ENCODE assay signal across 8 cellular contexts in genomic region chr2:241271641-241272297, GRCh38. TPM values are rescaled to one million over a fixed set of nuclear protein-coding genes. Genes with fewer than 3 reads are reported as not detected.
DNase-seq lines count a peak whose midpoint lies in the region; ATAC-seq and TF ChIP-seq lines count a peak whose summit lies in the region.

No MANE protein-coding gene starts in this region.

- H3K4me1 Mint-ChIP-seq in natural killer cell treated with Interleukin-12 subunit alpha and Interleukin-12 subunit beta and Interleukin-15 and Interleukin-18, amount 100 ng/mL, for 72 hours (ENCODE audit: low read depth in 2 of 2) = peaks cover 44 to 60% of the 10 kb centered on the region in 2 donors
- peaks cover 45 to 68% of the 10 kb centered on the region in 2 donors for H3K4me1 Mint-ChIP-seq in stimulated activated naive B cell treated with anti-CD40 and anti-IgM and Interleukin-4, amounts not matched to agents 10 μg/mL and 1 μg/mL and 100 μg/mL, for 72 hours

- no peaks in the 10 kb centered on the region for H3K27me3 Mint-ChIP-seq in natural killer cell treated with Interleukin-12 subunit alpha and Interleukin-12 subunit beta and Interleukin-15 and Interleukin-18, amount 100 ng/mL, for 72 hours
- no peaks in the 10 kb centered on the region for H3K27me3 Mint-ChIP-seq in stimulated activated naive B cell treated with anti-CD40 and anti-IgM and Interleukin-4, amounts not matched to agents 10 μg/mL and 1 μg/mL and 100 μg/mL, for 72 hours

- TF ChIP-seq POLR2A in GM18505 (IDR thresholded peaks at IDR 0.05; ENCODE audit: borderline replicate concordance, extremely low read depth, insufficient read depth, insufficient read length) = peak; percentile 38

- DNase-seq in RPMI8226 (peak; percentile 79), fibroblast of the conjunctiva (ENCODE audit: low read depth) (peak; percentile 49)
- DNase-seq in activated effector memory CD4-positive, alpha-beta T cell treated with anti-CD3 and anti-CD28 coated beads, Interleukin-2, amount 50 U/mL, for 16 hours = peak; percentile 86
- DNase-seq in natural killer cell treated with Interleukin-12 subunit alpha and Interleukin-12 subunit beta and Interleukin-15 and Interleukin-18, amount 100 ng/mL, for 72 hours (ENCODE audit: low spot score) = peak; percentile 70
- DNase-seq in stimulated activated naive B cell treated with anti-CD40 and anti-IgM and Interleukin-4, amounts not matched to agents 10 μg/mL and 1 μg/mL and 100 μg/mL, for 72 hours = peak; percentile 54

- peaks cover 9% of the 10 kb centered on the region for H3K36me3 Mint-ChIP-seq in natural killer cell treated with Interleukin-12 subunit alpha and Interleukin-12 subunit beta and Interleukin-15 and Interleukin-18, amount 100 ng/mL, for 72 hours
- peaks cover 33 to 63% of the 10 kb centered on the region in 2 donors for H3K36me3 Mint-ChIP-seq in stimulated activated naive B cell treated with anti-CD40 and anti-IgM and Interleukin-4, amounts not matched to agents 10 μg/mL and 1 μg/mL and 100 μg/mL, for 72 hours

- H3K4me3 Mint-ChIP-seq in natural killer cell treated with Interleukin-12 subunit alpha and Interleukin-12 subunit beta and Interleukin-15 and Interleukin-18, amount 100 ng/mL, for 72 hours = peak overlapping the region; percentile 92
- H3K4me3 Mint-ChIP-seq in stimulated activated naive B cell treated with anti-CD40 and anti-IgM and Interleukin-4, amounts not matched to agents 10 μg/mL and 1 μg/mL and 100 μg/mL, for 72 hours = peak overlapping the region; percentile 93 to 94

- H3K9me3 Mint-ChIP-seq in natural killer cell treated with Interleukin-12 subunit alpha and Interleukin-12 subunit beta and Interleukin-15 and Interleukin-18, amount 100 ng/mL, for 72 hours = peaks cover 3% of the 10 kb centered on the region
- peaks cover 11% of the 10 kb centered on the region in 2 donors for H3K9me3 Mint-ChIP-seq in stimulated activated naive B cell treated with anti-CD40 and anti-IgM and Interleukin-4, amounts not matched to agents 10 μg/mL and 1 μg/mL and 100 μg/mL, for 72 hours

- ATAC-seq in GM18505 (IDR thresholded peaks at IDR 0.05; ENCODE audit: unreplicated experiment) = peak; percentile 46
- peak; percentile 42 for ATAC-seq in HG02938 (IDR thresholded peaks at IDR 0.05; ENCODE audit: unreplicated experiment)
- peak; percentile 75 to 77 for ATAC-seq in natural killer cell treated with Interleukin-12 subunit alpha and Interleukin-12 subunit beta and Interleukin-15 and Interleukin-18, amount 100 ng/mL, for 72 hours
- ATAC-seq in stimulated activated naive B cell treated with anti-CD40 and anti-IgM and Interleukin-4, amounts not matched to agents 10 μg/mL and 1 μg/mL and 100 μg/mL, for 72 hours (replicated peaks) = peak; percentile 82 to 83
- ATAC-seq in GM18519 (IDR thresholded peaks at IDR 0.05; ENCODE audit: low FRiP score, unreplicated experiment) = no peak

- H3K27ac Mint-ChIP-seq in natural killer cell treated with Interleukin-12 subunit alpha and Interleukin-12 subunit beta and Interleukin-15 and Interleukin-18, amount 100 ng/mL, for 72 hours = peak overlapping the region; percentile 76
- H3K27ac Mint-ChIP-seq in stimulated activated naive B cell treated with anti-CD40 and anti-IgM and Interleukin-4, amounts not matched to agents 10 μg/mL and 1 μg/mL and 100 μg/mL, for 72 hours = peak overlapping the region; percentile 97

RNA-seq across cellular contexts. Expression of gene HDLBP, which starts 43.7 kb away (rescaled TPM):
- total RNA-seq in natural killer cell treated with Interleukin-12 subunit alpha and Interleukin-12 subunit beta and Interleukin-15 and Interleukin-18, amount 100 ng/mL, for 72 hours = 100 to 1,000 TPM; 295 to 479 TPM

RNA-seq across cellular contexts. Expression of gene SEPTIN2, which starts 44.0 kb away (rescaled TPM):
- 100 to 1,000 TPM; 246 to 264 TPM for total RNA-seq in natural killer cell treated with Interleukin-12 subunit alpha and Interleukin-12 subunit beta and Interleukin-15 and Interleukin-18, amount 100 ng/mL, for 72 hours
